Comparison of ENCODE assay signal across 13 cellular contexts in the genomic region with DNA sequence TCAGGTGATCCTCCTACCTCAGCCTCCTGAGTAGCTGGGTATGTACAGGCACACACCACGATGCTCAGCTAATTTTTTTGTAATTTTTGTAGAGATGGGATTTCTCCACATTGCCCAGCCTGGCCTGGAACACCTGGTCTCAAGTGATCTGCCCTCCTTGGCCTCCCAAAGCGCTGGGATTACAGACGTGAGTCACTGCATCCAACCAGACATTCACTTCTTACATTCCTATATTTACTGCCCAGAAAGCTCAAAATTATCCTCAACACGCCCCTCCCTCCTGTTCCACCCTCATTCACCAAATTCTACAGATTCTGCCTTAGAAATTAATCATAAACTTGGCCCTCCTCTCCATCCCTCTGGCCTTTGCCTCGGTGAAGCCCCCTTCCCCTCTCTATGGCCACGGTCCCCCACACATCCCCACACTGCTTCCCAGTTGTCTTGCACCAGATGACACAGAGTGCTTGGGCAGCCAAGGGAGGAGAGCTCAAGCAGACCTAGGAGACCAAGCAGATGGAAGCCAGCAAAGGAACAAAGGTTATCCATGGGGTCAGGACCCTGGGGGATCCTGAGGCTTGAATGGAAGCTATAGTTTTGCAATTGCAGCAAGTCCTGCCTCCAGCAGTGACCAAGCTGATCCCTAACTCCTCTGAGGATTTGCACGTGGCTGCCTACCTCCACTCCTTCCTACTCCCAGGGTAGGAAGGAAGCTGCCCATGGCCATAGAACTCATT.
DNase-seq lines count a peak whose midpoint lies in the region; TF ChIP-seq lines count a peak whose summit lies in the region.
"Had no signal": no experiment of that assay in that cellular context is flagged by ENCODE, and none has a peak within 500 bp of the region (broad histone marks: within the 10 kb centered on the region; RNA-seq: fewer than 3 reads in every experiment).

No MANE protein-coding gene starts in this region.

- peak overlapping the region in 1 of 2 experiments; percentile 1 for H3K18ac ChIP-seq in mesenchymal stem cell (ENCODE audit: low read depth in 1 of 2, low read length in 2 of 2)

- 63% methylated on average over 7 of the region's 7 CpGs for WGBS in mesenchymal stem cell

- H3K9me3 ChIP-seq in mesenchymal stem cell (ENCODE audit: control insufficient read depth, low read length) (no peaks in the 10 kb centered on the region), colonic mucosa (no peaks in the 10 kb centered on the region)

- H3K36me3 ChIP-seq in mesenchymal stem cell (ENCODE audit: control insufficient read depth in 1 of 2, insufficient read depth in 2 of 2, low read depth in 1 of 2, low read length in 2 of 2) (no peaks in the 10 kb centered on the region), colonic mucosa (no peaks in the 10 kb centered on the region)

- H3K4me3 ChIP-seq in mesenchymal stem cell (ENCODE audit: insufficient read depth in 1 of 2, low read depth in 1 of 2, low read length in 2 of 2): peak overlapping the region in 1 of 2 experiments; percentile 29
- H3K4me3 ChIP-seq in colonic mucosa: no peak overlapping the region

- peaks cover 6 to 20% (median 9%) of the 10 kb centered on the region in 7 donors for H3K9me3 Mint-ChIP-seq in CD14-positive monocyte
- peaks cover 25% of the 10 kb centered on the region for H3K9me3 Mint-ChIP-seq in activated T-helper 2 cell treated with anti-CD3 and anti-CD28 coated beads, Interferon-gamma antibody, Interleukin-2, Interleukin-4, amounts not matched to agents 10 μg/mL and 5 μg/mL and 100 μg/mL, durations not matched to agents 14 hours and 24 hours and 36 hours

- no peak overlapping the region for H3K4me2 ChIP-seq in mesenchymal stem cell (ENCODE audit: low read length, poor library complexity, severe bottlenecking)

- H2BK12ac ChIP-seq in mesenchymal stem cell (ENCODE audit: low read length in 2 of 2): peak overlapping the region in 1 of 2 experiments; percentile 12

- peaks cover 17% of the 10 kb centered on the region for H3K4me1 Mint-ChIP-seq in CD14-positive monocyte
- peaks cover 55% of the 10 kb centered on the region for H3K4me1 Mint-ChIP-seq in activated T-helper 2 cell treated with anti-CD3 and anti-CD28 coated beads, Interferon-gamma antibody, Interleukin-2, Interleukin-4, amounts not matched to agents 10 μg/mL and 5 μg/mL and 100 μg/mL, durations not matched to agents 14 hours and 24 hours and 36 hours (ENCODE audit: low read depth)

- H3K27ac ChIP-seq in mesenchymal stem cell (ENCODE audit: low read length, poor library complexity, severe bottlenecking): peak overlapping the region; percentile 95
- no peak overlapping the region for H3K27ac ChIP-seq in colonic mucosa
- H3K27ac ChIP-seq: C4-2B had no signal

- H3K23ac ChIP-seq in mesenchymal stem cell (ENCODE audit: low read length in 2 of 2): no peak overlapping the region

- no peaks in the 10 kb centered on the region for H3K79me1 ChIP-seq in mesenchymal stem cell (replicated peaks; ENCODE audit: low read length, poor library complexity, severe bottlenecking)

- H4K91ac ChIP-seq in mesenchymal stem cell (ENCODE audit: low read length): no peak overlapping the region

- H3K4me1 ChIP-seq in mesenchymal stem cell (ENCODE audit: control insufficient read depth, insufficient read depth, low read depth, low read length) (peaks cover 15% of the 10 kb centered on the region), colonic mucosa (no peaks in the 10 kb centered on the region)

- H2AK5ac ChIP-seq in mesenchymal stem cell (ENCODE audit: low read length, severe bottlenecking): peak overlapping the region; percentile 74

- TF ChIP-seq CTCF in CD14-positive monocyte (IDR thresholded peaks at IDR 0.05) (no peak), colonic mucosa (IDR thresholded peaks at IDR 0.05) (no peak)

- peak overlapping the region in 4 of 7 donors; percentile 9 to 54 (median 16) for H3K27ac Mint-ChIP-seq in CD14-positive monocyte
- H3K27ac Mint-ChIP-seq in activated T-helper 2 cell treated with anti-CD3 and anti-CD28 coated beads, Interferon-gamma antibody, Interleukin-2, Interleukin-4, amounts not matched to agents 10 μg/mL and 5 μg/mL and 100 μg/mL, durations not matched to agents 14 hours and 24 hours and 36 hours: peak overlapping the region; percentile 81

- peaks cover 0 to under 1% of the 10 kb centered on the region in 2 donors for H3K36me3 Mint-ChIP-seq in CD14-positive monocyte
- H3K36me3 Mint-ChIP-seq in activated T-helper 2 cell treated with anti-CD3 and anti-CD28 coated beads, Interferon-gamma antibody, Interleukin-2, Interleukin-4, amounts not matched to agents 10 μg/mL and 5 μg/mL and 100 μg/mL, durations not matched to agents 14 hours and 24 hours and 36 hours (ENCODE audit: low read depth): peaks cover 43% of the 10 kb centered on the region

- H3K9ac ChIP-seq in mesenchymal stem cell (ENCODE audit: low read length) (no peak overlapping the region), colonic mucosa (ENCODE audit: low read depth in 2 of 2, low read length in 2 of 2) (no peak overlapping the region)

- H2BK120ac ChIP-seq in mesenchymal stem cell (ENCODE audit: low read depth, low read length): no peak overlapping the region

- H3K27me3 Mint-ChIP-seq in CD14-positive monocyte (ENCODE audit: low read depth in 3 of 3): peaks cover 0 to 8% (median 0%) of the 10 kb centered on the region in 3 donors
- H3K27me3 Mint-ChIP-seq in activated T-helper 2 cell treated with anti-CD3 and anti-CD28 coated beads, Interferon-gamma antibody, Interleukin-2, Interleukin-4, amounts not matched to agents 10 μg/mL and 5 μg/mL and 100 μg/mL, durations not matched to agents 14 hours and 24 hours and 36 hours (ENCODE audit: low read depth): no peaks in the 10 kb centered on the region

- H2AFZ ChIP-seq in mesenchymal stem cell (ENCODE audit: low read depth, low read length): no peak overlapping the region

- H3K27me3 ChIP-seq in mesenchymal stem cell (ENCODE audit: control insufficient read depth in 1 of 2, insufficient read depth in 1 of 2, low read length in 2 of 2) (no peaks in the 10 kb centered on the region), colonic mucosa (no peaks in the 10 kb centered on the region)

- H3K14ac ChIP-seq in mesenchymal stem cell (ENCODE audit: low read length in 2 of 2): no peak overlapping the region

- no peak overlapping the region for H2BK15ac ChIP-seq in mesenchymal stem cell (ENCODE audit: low read depth, poor library complexity, severe bottlenecking)

- intact Hi-C loops in CD14-positive monocyte (cut with micrococcal nuclease) (no loop called here), colonic mucosa (cut with DNase I) (no loop called here)
- intact Hi-C loops in activated T-helper 2 cell treated with anti-CD3 and anti-CD28 coated beads, Interferon-gamma antibody, Interleukin-2, Interleukin-4, amounts not matched to agents 10 μg/mL and 5 μg/mL and 100 μg/mL, durations not matched to agents 14 hours and 24 hours and 36 hours (cut with micrococcal nuclease): no loop called here

- no peak overlapping the region for H4K8ac ChIP-seq in mesenchymal stem cell (ENCODE audit: low read length)

- no peak overlapping the region for H3K4ac ChIP-seq in mesenchymal stem cell (ENCODE audit: low read depth in 1 of 2, low read length in 2 of 2)

- no peak overlapping the region for H3K4me3 Mint-ChIP-seq in CD14-positive monocyte
- H3K4me3 Mint-ChIP-seq in activated T-helper 2 cell treated with anti-CD3 and anti-CD28 coated beads, Interferon-gamma antibody, Interleukin-2, Interleukin-4, amounts not matched to agents 10 μg/mL and 5 μg/mL and 100 μg/mL, durations not matched to agents 14 hours and 24 hours and 36 hours (ENCODE audit: low read depth): no peak overlapping the region

- peak overlapping the region; percentile 47 for H2BK5ac ChIP-seq in mesenchymal stem cell (ENCODE audit: low read depth, low read length, poor library complexity, severe bottlenecking)

- DNase-seq in CD14-positive monocyte (ENCODE audit: low spot score): no peak
- DNase-seq in GM04503 (ENCODE audit: low read depth): peak; percentile 13
- DNase-seq in activated T-helper 2 cell treated with anti-CD3 and anti-CD28 coated beads, Interferon-gamma antibody, Interleukin-2, Interleukin-4, amounts not matched to agents 10 μg/mL and 5 μg/mL and 100 μg/mL, durations not matched to agents 14 hours and 24 hours and 36 hours (ENCODE audit: low spot score): no peak
- no peak for DNase-seq in mesenchymal stem cell
- DNase-seq in colonic mucosa: no peak
- no peak for DNase-seq in NCI-H2171 treated with DMSO at 0.1 percent for 48 hours (lab: John Stamatoyannopoulos, UW)
- no peak for DNase-seq in NK-92 (lab: John Stamatoyannopoulos, UW; ENCODE audit: unreplicated experiment)
- no peak for DNase-seq in effector CD8-positive, alpha-beta T cell (lab: John Stamatoyannopoulos, UW)
- DNase-seq: DMS79; immature natural killer cell; NCI-H1048; stimulated activated CD4-positive, alpha-beta T cell treated with anti-CD3 and anti-CD28 coated beads, Interleukin-15, amount 100 ng/mL, for 24 hours had no signal
